ENCODE assay signal across 8 cellular contexts in the genomic region with DNA sequence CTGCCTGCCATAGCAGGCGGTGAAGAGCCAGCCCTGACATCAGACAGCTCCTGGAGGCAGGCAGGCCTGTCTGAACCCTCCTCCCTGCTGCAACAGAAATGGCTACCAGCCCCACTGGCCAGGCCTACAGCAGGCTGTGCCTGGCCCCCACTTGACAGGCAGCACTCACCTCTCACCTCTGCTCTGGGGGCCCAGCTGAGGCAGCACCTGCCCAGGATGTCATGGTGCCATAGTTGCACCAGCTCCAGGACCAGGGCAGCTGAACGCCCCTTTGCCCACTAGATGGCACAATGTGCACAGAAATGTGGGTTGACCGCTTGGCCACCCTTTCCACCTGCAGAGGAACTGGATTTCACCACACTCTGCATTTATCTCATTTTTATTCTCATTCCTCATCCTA. TPM values are rescaled to one million over a fixed set of nuclear protein-coding genes. Genes with fewer than 3 reads are reported as not detected.
DNase-seq lines count a peak whose midpoint lies in the region; ATAC-seq and TF ChIP-seq lines count a peak whose summit lies in the region.

No MANE protein-coding gene starts in this region.

- no peak overlapping the region for H3K4me3 Mint-ChIP-seq in activated CD4-positive, alpha-beta memory T cell treated with anti-CD3 and anti-CD28 coated beads, Interleukin-2, amount 10 ng/mL, durations not matched to agents 7 days and 5 days
- no peak overlapping the region for H3K4me3 Mint-ChIP-seq in mesothelial cell of epicardium

- H3K27me3 Mint-ChIP-seq in activated CD4-positive, alpha-beta memory T cell treated with anti-CD3 and anti-CD28 coated beads, Interleukin-2, amount 10 ng/mL, durations not matched to agents 7 days and 5 days: no peaks in the 10 kb centered on the region
- no peaks in the 10 kb centered on the region for H3K27me3 Mint-ChIP-seq in mesothelial cell of epicardium (ENCODE audit: low read depth)

- ATAC-seq in HG02885 (IDR thresholded peaks at IDR 0.05; ENCODE audit: poor library complexity, unreplicated experiment) (peak; percentile 64), GM21526 (IDR thresholded peaks at IDR 0.05; ENCODE audit: low FRiP score, unreplicated experiment) (no peak)

- no peaks in the 10 kb centered on the region for H3K36me3 Mint-ChIP-seq in activated CD4-positive, alpha-beta memory T cell treated with anti-CD3 and anti-CD28 coated beads, Interleukin-2, amount 10 ng/mL, durations not matched to agents 7 days and 5 days (ENCODE audit: low read depth)
- H3K36me3 Mint-ChIP-seq in mesothelial cell of epicardium: peaks cover 12% of the 10 kb centered on the region

- DNase-seq in ELF-1 (ENCODE audit: low read depth, low spot score) (peak; percentile 64), NCI-H748 (lab: John Stamatoyannopoulos, UW; ENCODE audit: unreplicated experiment) (peak; percentile 67), ecto neural progenitor cell (ENCODE audit: low spot score) (peak; percentile 68), mesothelial cell of epicardium (ENCODE audit: low spot score in 2 of 2, unreplicated experiment in 2 of 2) (peak in 1 of 2 experiments; percentile 73)
- DNase-seq in activated CD4-positive, alpha-beta memory T cell treated with anti-CD3 and anti-CD28 coated beads, Interleukin-2, amount 10 ng/mL, durations not matched to agents 7 days and 5 days: peak; percentile 82
- peak; percentile 41 to 52 for DNase-seq in stimulated activated CD8-positive, alpha-beta memory T cell treated with anti-CD3 and anti-CD28 coated beads, Interleukin-4, amount 100 ng/mL, for 1 hour (ENCODE audit: low read depth in 2 of 2, low spot score in 1 of 2)

- H3K4me1 Mint-ChIP-seq in activated CD4-positive, alpha-beta memory T cell treated with anti-CD3 and anti-CD28 coated beads, Interleukin-2, amount 10 ng/mL, durations not matched to agents 7 days and 5 days: peaks cover under 1% of the 10 kb centered on the region
- H3K4me1 Mint-ChIP-seq in mesothelial cell of epicardium: no peaks in the 10 kb centered on the region

- CTCF ChIA-PET in activated CD4-positive, alpha-beta memory T cell treated with anti-CD3 and anti-CD28 coated beads, Interleukin-2, amount 10 ng/mL, durations not matched to agents 7 days and 5 days (lab: Charles Lee): interaction anchor here (0.6 to 4.7 kb wide), 23 partner anchors 9 to 403 kb away, joined by 3 to 30 read pairs (median 3); no protein-coding TSS in a partner anchor

- H3K9me3 Mint-ChIP-seq in activated CD4-positive, alpha-beta memory T cell treated with anti-CD3 and anti-CD28 coated beads, Interleukin-2, amount 10 ng/mL, durations not matched to agents 7 days and 5 days: no peaks in the 10 kb centered on the region
- no peaks in the 10 kb centered on the region for H3K9me3 Mint-ChIP-seq in mesothelial cell of epicardium

- no peak overlapping the region for H3K27ac Mint-ChIP-seq in activated CD4-positive, alpha-beta memory T cell treated with anti-CD3 and anti-CD28 coated beads, Interleukin-2, amount 10 ng/mL, durations not matched to agents 7 days and 5 days
- H3K27ac Mint-ChIP-seq in mesothelial cell of epicardium: no peak overlapping the region

- TF ChIP-seq CTCF in mesothelial cell of epicardium (IDR thresholded peaks at IDR 0.05; ENCODE audit: unreplicated experiment): peak; percentile 47

- POLR2A ChIA-PET in activated CD4-positive, alpha-beta memory T cell treated with anti-CD3 and anti-CD28 coated beads, Interleukin-2, amount 10 ng/mL, durations not matched to agents 7 days and 5 days (lab: Charles Lee): no interaction called here

RNA-seq across cellular contexts. Expression of a gene that starts 30.6 kb away (rescaled TPM):
- total RNA-seq in activated CD4-positive, alpha-beta memory T cell treated with anti-CD3 and anti-CD28 coated beads, Interleukin-2, amount 10 ng/mL, durations not matched to agents 7 days and 5 days: 10 to 100 TPM; 36.0 to 39.0 TPM
- 46.9 to 50.9 TPM (median 49.5 TPM) in 3 replicates for total RNA-seq in mesothelial cell of epicardium

RNA-seq across cellular contexts. Expression of a gene that starts 30.7 kb away (rescaled TPM):
- 10 to 100 TPM; 14.7 to 15.5 TPM for total RNA-seq in activated CD4-positive, alpha-beta memory T cell treated with anti-CD3 and anti-CD28 coated beads, Interleukin-2, amount 10 ng/mL, durations not matched to agents 7 days and 5 days
- total RNA-seq in mesothelial cell of epicardium: 44.7 to 54.9 TPM (median 49.3 TPM) in 3 replicates
